In genomic region chr15:66497502-66498455, GRCh38 we compare ENCODE assay signal across 8 cellular contexts. TPM values are rescaled to one million over a fixed set of nuclear protein-coding genes. Genes with fewer than 3 reads are reported as not detected.
DNase-seq lines count a peak whose midpoint lies in the region; ATAC-seq and TF ChIP-seq lines count a peak whose summit lies in the region.

TSS of gene SNAPC5 (minus strand) at chr15:66497762. CDS start at chr15:66497731, 31 bp downstream.

- ATAC-seq in HG03439 (IDR thresholded peaks at IDR 0.05; ENCODE audit: unreplicated experiment) = peak; percentile 83

- H3K36me3 ChIP-seq in BE2C = peaks cover 72% of the 10 kb centered on the region

- H3K4me1 ChIP-seq in BE2C = no peaks in the 10 kb centered on the region

- DNase-seq in BE2C (peak; percentile 98), NCI-H524 treated with DMSO at 0.1 percent for 48 hours (lab: John Stamatoyannopoulos, UW) (peak; percentile 74)
- peak; percentile 96 to 97 for DNase-seq in activated CD4-positive, alpha-beta T cell treated with anti-CD3 and anti-CD28 coated beads for 4 hours
- peak; percentile 97 for DNase-seq in stimulated activated CD4-positive, alpha-beta T cell treated with anti-CD3 and anti-CD28 coated beads, Interleukin-1b, Interleukin-23, amount 100 ng/mL, for 48 hours

- no peaks in the 10 kb centered on the region for H3K27me3 ChIP-seq in BE2C
- H3K27me3 ChIP-seq in layer of hippocampus (ENCODE audit: control insufficient read depth, insufficient read depth, low read length) = no peaks in the 10 kb centered on the region

- TF ChIP-seq CTCF in BE2C (IDR thresholded peaks at IDR 0.05; ENCODE audit: low read depth, low read length) = peak; percentile 90

- no peaks in the 10 kb centered on the region for H3K9me3 ChIP-seq in BE2C

- H3K4me3 ChIP-seq in BE2C (ENCODE audit: low read depth, low read length) = peak within 1 kb of the TSS; percentile 76

- TF ChIP-seq POLR2A in GM19099 (IDR thresholded peaks at IDR 0.05; ENCODE audit: extremely low read depth, insufficient read length, low read depth) = peak; percentile 81

- peak within 1 kb of the TSS; percentile 91 for H3K27ac ChIP-seq in cingulate gyrus (ENCODE audit: low read depth, low read length)
- H3K27ac ChIP-seq in layer of hippocampus (ENCODE audit: low read depth, low read length) = peak within 1 kb of the TSS; percentile 80

RNA-seq across cellular contexts. Expression of gene SNAPC5, which starts in this region (rescaled TPM):
- polyA plus RNA-seq in BE2C (2012; ENCODE audit: insufficient read depth, insufficient read length, low read depth) = 41.6 TPM

Comparison
In these comparisons a context has a peak if more than half of its experiments do, and no peak if none do; other contexts are left out.
1. Peak in every context shown above with its lines: DNase-seq, ATAC-seq, H3K4me3 ChIP-seq and H3K27ac ChIP-seq.